ENCODE assay signal across 16 cellular contexts in genomic region chr9:134043531-134043988, GRCh38.
"Had no signal": no experiment of that assay in that cellular context is flagged by ENCODE, and none has a peak within 500 bp of the region (broad histone marks: within the 10 kb centered on the region; RNA-seq: fewer than 3 reads in every experiment).

No MANE protein-coding gene starts in this region.

- H3K4me3 Mint-ChIP-seq: activated CD4-positive, alpha-beta memory T cell treated with anti-CD3 and anti-CD28 coated beads for 36 hours; activated CD4-positive, alpha-beta T cell treated with anti-CD3 and anti-CD28 coated beads for 36 hours; dendritic cell treated with granulocyte-macrophage colony-stimulating factor and Interleukin-4, amounts not matched to agents 40 ng/mL and 50 ng/mL, for 4 days; mesothelial cell of epicardium; natural killer cell treated with Interleukin-12 subunit alpha and Interleukin-12 subunit beta and Interleukin-15 and Interleukin-18, amount 100 ng/mL, for 72 hours; type B pancreatic cell; WTC11 had no signal

- H3K27me3 ChIP-seq: esophagus muscularis mucosa, stomach had no signal

- ATAC-seq: activated CD4-positive, alpha-beta T cell treated with anti-CD3 and anti-CD28 coated beads for 36 hours; left colon; natural killer cell treated with Interleukin-12 subunit alpha and Interleukin-12 subunit beta and Interleukin-15 and Interleukin-18, amount 100 ng/mL, for 72 hours; WTC11 had no signal

- H3K27me3 Mint-ChIP-seq: activated CD4-positive, alpha-beta memory T cell treated with anti-CD3 and anti-CD28 coated beads for 36 hours; activated CD4-positive, alpha-beta T cell treated with anti-CD3 and anti-CD28 coated beads for 36 hours; dendritic cell treated with granulocyte-macrophage colony-stimulating factor and Interleukin-4, amounts not matched to agents 40 ng/mL and 50 ng/mL, for 4 days; natural killer cell treated with Interleukin-12 subunit alpha and Interleukin-12 subunit beta and Interleukin-15 and Interleukin-18, amount 100 ng/mL, for 72 hours; type B pancreatic cell had no signal

- H3K4me1 Mint-ChIP-seq: activated CD4-positive, alpha-beta T cell treated with anti-CD3 and anti-CD28 coated beads for 36 hours; WTC11 had no signal

- DNase-seq: activated CD4-positive, alpha-beta memory T cell treated with anti-CD3 and anti-CD28 coated beads for 36 hours; activated CD4-positive, alpha-beta T cell treated with anti-CD3 and anti-CD28 coated beads for 36 hours; activated naive CD4-positive, alpha-beta T cell treated with anti-CD3 and anti-CD28 coated beads, Interleukin-2, amount 50 U/mL, for 16 hours; activated T-cell treated with anti-CD3 and anti-CD28 coated beads, Interleukin-2, amount 50 U/mL, for 1 hour; effector CD8-positive, alpha-beta T cell; left colon; retina; stimulated activated CD4-positive, alpha-beta T cell treated with anti-CD3 and anti-CD28 coated beads, Interleukin-2, amount 100 ng/mL, for 48 hours; stomach had no signal

- H3K27ac Mint-ChIP-seq: activated CD4-positive, alpha-beta memory T cell treated with anti-CD3 and anti-CD28 coated beads for 36 hours; activated CD4-positive, alpha-beta T cell treated with anti-CD3 and anti-CD28 coated beads for 36 hours; dendritic cell treated with granulocyte-macrophage colony-stimulating factor and Interleukin-4, amounts not matched to agents 40 ng/mL and 50 ng/mL, for 4 days; mesothelial cell of epicardium; natural killer cell treated with Interleukin-12 subunit alpha and Interleukin-12 subunit beta and Interleukin-15 and Interleukin-18, amount 100 ng/mL, for 72 hours; type B pancreatic cell; WTC11 had no signal

- H3K9me3 Mint-ChIP-seq: dendritic cell treated with granulocyte-macrophage colony-stimulating factor and Interleukin-4, amounts not matched to agents 40 ng/mL and 50 ng/mL, for 4 days; natural killer cell treated with Interleukin-12 subunit alpha and Interleukin-12 subunit beta and Interleukin-15 and Interleukin-18, amount 100 ng/mL, for 72 hours; type B pancreatic cell; WTC11 had no signal

- H3K4me3 ChIP-seq: esophagus muscularis mucosa, skin epidermis, stomach had no signal

- H3K9me3 ChIP-seq: esophagus muscularis mucosa, stomach had no signal

- H3K27ac ChIP-seq: esophagus muscularis mucosa, skin epidermis, stomach had no signal
